ENCODE assay signal across 21 cellular contexts in genomic region chr14:105452963-105453362, GRCh38. TPM values are rescaled to one million over a fixed set of nuclear protein-coding genes. Genes with fewer than 3 reads are reported as not detected.
DNase-seq lines count a peak whose midpoint lies in the region; ATAC-seq and TF ChIP-seq lines count a peak whose summit lies in the region.
"Had no signal": no experiment of that assay in that cellular context is flagged by ENCODE, and none has a peak within 500 bp of the region (broad histone marks: within the 10 kb centered on the region; RNA-seq: fewer than 3 reads in every experiment).

No MANE protein-coding gene starts in this region.

- H3K27me3 ChIP-seq in right cardiac atrium (ENCODE audit: control insufficient read depth, insufficient read depth) (no peaks in the 10 kb centered on the region), right atrium auricular region (no peaks in the 10 kb centered on the region), Panc1 (ENCODE audit: control insufficient read depth, insufficient read depth, low read length) (no peaks in the 10 kb centered on the region), lower lobe of right lung (ENCODE audit: low read depth) (no peaks in the 10 kb centered on the region)
- H3K27me3 ChIP-seq: BLaER1 had no signal

- TSS peak; percentile 41 for BruUV-seq in Panc1 (replicated peaks; lab: Mats Ljungman, UMichigan)

- DNase-seq in right cardiac atrium = peak in 2 of 3 donors; percentile 43 to 52
- DNase-seq in right atrium auricular region (ENCODE audit: low spot score) = no peak
- no peak for DNase-seq in Panc1 (ENCODE audit: low read depth, low spot score)
- peak; percentile 33 for DNase-seq in lower lobe of right lung
- no peak for DNase-seq in caudate nucleus (lab: John Stamatoyannopoulos, UW)
- no peak for DNase-seq in stimulated activated CD4-positive, alpha-beta T cell treated with anti-CD3 and anti-CD28 coated beads, Interleukin-1b, Interleukin-23, amount 100 ng/mL, for 48 hours
- no peak for DNase-seq in activated CD4-positive, CD25-positive, alpha-beta regulatory T cell (lab: John Stamatoyannopoulos, UW)
- DNase-seq: CD4-positive, alpha-beta T cell; COR-L47; DMS 273 treated with DMSO at 0.1 percent for 48 hours; DMS79 treated with DMSO at 0.1 percent for 48 hours; MV-4-11; NCI-H1105 treated with DMSO at 0.1 percent for 48 hours; NCI-H2081; NCI-H446; NCI-H526; SHP77 had no signal

- no peak overlapping the region for H3K4me3 ChIP-seq in right cardiac atrium (ENCODE audit: low read length)
- H3K4me3 ChIP-seq in right atrium auricular region = no peak overlapping the region
- H3K4me3 ChIP-seq in Panc1 (ENCODE audit: low read depth in 2 of 2, low read length in 2 of 2) = no peak overlapping the region
- no peak overlapping the region for H3K4me3 ChIP-seq in lower lobe of right lung
- H3K4me3 ChIP-seq: BLaER1, HAP-1 had no signal

- POLR2A ChIA-PET in Panc1 (lab: Charles Lee) = interaction anchor here (0.5 kb wide), 1 partner anchor 80 kb away, joined by 3 read pairs; no protein-coding TSS in a partner anchor

- WGBS in right cardiac atrium = 88% methylated on average over 14 of the region's 14 CpGs

- CTCF ChIA-PET in Panc1 (lab: Charles Lee) = no interaction called here

- in situ Hi-C loops in Panc1 (cut with HindIII; ENCODE audit: low pct_unique_long_range_greater_than_20kb, low sequenced_read_pairs) = no loop called here

- H3K27ac ChIP-seq in right cardiac atrium (ENCODE audit: low read length) = no peak overlapping the region
- H3K27ac ChIP-seq in right atrium auricular region = no peak overlapping the region
- H3K27ac ChIP-seq in Panc1 (ENCODE audit: low read length) = no peak overlapping the region
- H3K27ac ChIP-seq in lower lobe of right lung = no peak overlapping the region
- no peak overlapping the region for H3K27ac ChIP-seq in caudate nucleus (ENCODE audit: low read depth, low read length)
- H3K27ac ChIP-seq: BLaER1, KMS-11 had no signal

- H3K4me1 ChIP-seq in right cardiac atrium (ENCODE audit: control insufficient read depth, insufficient read depth, low read length) = no peaks in the 10 kb centered on the region
- peaks cover 0 to 22% of the 10 kb centered on the region in 2 donors for H3K4me1 ChIP-seq in right atrium auricular region
- H3K4me1 ChIP-seq in Panc1 (ENCODE audit: control insufficient read depth, insufficient read depth, low read length) = no peaks in the 10 kb centered on the region
- H3K4me1 ChIP-seq in lower lobe of right lung = peaks cover 9% of the 10 kb centered on the region
- H3K4me1 ChIP-seq: HAP-1 had no signal

- intact Hi-C loops in right cardiac atrium (cut with DNase I) = no loop called here
- intact Hi-C loops in Panc1 (cut with micrococcal nuclease; ENCODE audit: unreplicated experiment) = no loop called here
- intact Hi-C loops in lower lobe of right lung (cut with DNase I) = no loop called here

- TF ChIP-seq CTCF in right atrium auricular region (IDR thresholded peaks at IDR 0.05) (no peak), Panc1 (IDR thresholded peaks at IDR 0.05) (no peak), lower lobe of right lung (IDR thresholded peaks at IDR 0.05) (no peak)

- H3K36me3 ChIP-seq in right atrium auricular region = peaks cover 52% of the 10 kb centered on the region
- H3K36me3 ChIP-seq in Panc1 (ENCODE audit: control insufficient read depth, insufficient read depth, low read length) = no peaks in the 10 kb centered on the region; the same call in 1 of the 2 replicates
- H3K36me3 ChIP-seq in lower lobe of right lung = peaks cover 70% of the 10 kb centered on the region

- H3K9me3 ChIP-seq in right cardiac atrium (ENCODE audit: control insufficient read depth, low read length) (no peaks in the 10 kb centered on the region), right atrium auricular region (no peaks in the 10 kb centered on the region), Panc1 (ENCODE audit: control insufficient read depth, insufficient read depth, low read depth, low read length) (no peaks in the 10 kb centered on the region), lower lobe of right lung (no peaks in the 10 kb centered on the region)
- H3K9me3 ChIP-seq: BLaER1, HAP-1 had no signal

- no peak for ATAC-seq in right cardiac atrium
- ATAC-seq in Panc1 = no peak
- no peak for ATAC-seq in lower lobe of right lung

RNA-seq across cellular contexts. Expression of gene CRIP2, which starts 21.7 kb away (rescaled TPM):
- total RNA-seq in right cardiac atrium (1,000 to 10,000 TPM; 1,091 to 1,370 (median 1,238) TPM), right atrium auricular region (1,000 to 10,000 TPM in 1 of 2 donors, 100 to 1,000 TPM in 1; 831 to 1,272 TPM), Panc1 (2021; ENCODE audit: unreplicated experiment) (280 TPM), lower lobe of right lung (143 TPM)
- 1,790 TPM for polyA plus RNA-seq in right cardiac atrium
- 1,001 TPM for polyA plus RNA-seq in Panc1 (2012; ENCODE audit: insufficient read length)
- total RNA-seq: OCI-LY7 had no signal

RNA-seq across cellular contexts. Expression of gene MTA1, which starts 33.3 kb away (rescaled TPM):
- total RNA-seq in right cardiac atrium = 100 to 1,000 TPM; 121 to 179 (median 157) TPM
- 131 TPM for polyA plus RNA-seq in right cardiac atrium
- total RNA-seq in right atrium auricular region = 10 to 100 TPM; 51.9 to 61.7 TPM
- 105 TPM for total RNA-seq in Panc1 (2021; ENCODE audit: unreplicated experiment)
- 102 TPM for polyA plus RNA-seq in Panc1 (2012; ENCODE audit: insufficient read length)
- total RNA-seq in lower lobe of right lung = 69.7 TPM

RNA-seq across cellular contexts. Expression of gene CRIP1, which starts 33.7 kb away (rescaled TPM):
- 100 to 1,000 TPM; 161 to 218 (median 192) TPM for total RNA-seq in right cardiac atrium
- polyA plus RNA-seq in right cardiac atrium = 243 TPM
- 10 to 100 TPM; 42.9 to 79.2 TPM for total RNA-seq in right atrium auricular region
- total RNA-seq in Panc1 (2021; ENCODE audit: unreplicated experiment) = 1,056 TPM
- polyA plus RNA-seq in Panc1 (2012; ENCODE audit: insufficient read length) = 2,110 TPM
- total RNA-seq in lower lobe of right lung = 237 TPM

RNA-seq across cellular contexts. Expression of gene TEDC1, which starts 38.1 kb away (rescaled TPM):
- total RNA-seq in right cardiac atrium (1 to 10 TPM; 5.2 to 6.9 (median 5.8) TPM), right atrium auricular region (1 to 10 TPM; 3.5 to 3.9 TPM), Panc1 (2021; ENCODE audit: unreplicated experiment) (47.8 TPM), lower lobe of right lung (10.6 TPM)
- 6.5 TPM for polyA plus RNA-seq in right cardiac atrium
- 42.5 TPM for polyA plus RNA-seq in Panc1 (2012; ENCODE audit: insufficient read length)

RNA-seq across cellular contexts. Expression of gene TEX22, which starts 54.6 kb away (rescaled TPM):
- total RNA-seq in right cardiac atrium = 1 to 10 TPM in 2 of 4 donors, under 1 TPM in 2; 0.46 to 1.9 (median 1.00) TPM
- 0.05 TPM for polyA plus RNA-seq in right cardiac atrium
- total RNA-seq in right atrium auricular region = under 1 TPM in 1 of 2 donors, not detected in 1; 0.16 TPM
- total RNA-seq in Panc1 (2021; ENCODE audit: unreplicated experiment) = 2.9 TPM
- 0.62 TPM for polyA plus RNA-seq in Panc1 (2012; ENCODE audit: insufficient read length)
- total RNA-seq in lower lobe of right lung = 3.8 TPM

Comparison
In these comparisons a context has a peak if more than half of its experiments do, and no peak if none do; other contexts are left out.
1. DNase-seq: peak in right cardiac atrium (2 of 3) and lower lobe of right lung (single experiment); none in right atrium auricular region (single experiment), Panc1 (single experiment), caudate nucleus (0 of 61), stimulated activated CD4-positive, alpha-beta T cell treated with anti-CD3 and anti-CD28 coated beads, Interleukin-1b, Interleukin-23, amount 100 ng/mL, for 48 hours (single experiment) and activated CD4-positive, CD25-positive, alpha-beta regulatory T cell (0 of 4).